ENCODE assay signal across 7 cellular contexts in the genomic region with DNA sequence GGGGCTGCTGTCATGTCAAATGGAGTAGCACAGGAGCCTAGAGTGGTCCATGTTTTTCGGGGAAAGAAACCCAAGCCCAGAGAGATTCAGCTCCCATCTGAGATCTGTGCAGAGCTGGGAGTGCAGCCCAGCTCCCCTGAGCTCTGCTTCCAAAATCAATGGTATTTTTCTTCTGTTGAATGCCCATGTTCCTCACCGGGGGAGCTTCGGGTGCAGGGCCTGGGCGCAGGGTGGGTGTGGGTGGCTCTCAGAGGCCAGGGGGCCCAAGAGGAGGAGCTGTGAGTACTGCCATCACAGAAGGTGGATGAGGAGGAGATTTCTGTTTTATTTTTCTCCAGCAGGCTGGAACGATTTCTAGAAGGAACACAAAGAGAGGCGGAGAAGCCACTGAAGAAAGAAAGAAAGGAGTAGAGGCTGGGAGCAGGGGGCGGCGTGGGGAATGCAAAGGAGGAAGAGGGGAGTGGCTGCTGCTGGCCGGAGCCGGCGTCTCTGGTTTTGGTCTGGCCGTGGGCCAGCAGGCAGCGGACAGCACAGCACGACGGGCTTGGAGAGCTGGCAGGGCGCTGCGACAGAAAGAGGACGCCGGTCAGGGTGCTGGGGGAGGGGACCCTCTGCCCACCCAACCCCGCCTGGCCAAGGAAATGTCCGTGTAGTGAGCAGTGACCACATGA.
DNase-seq lines count a peak whose midpoint lies in the region; ATAC-seq and TF ChIP-seq lines count a peak whose summit lies in the region.

No MANE protein-coding gene starts in this region.

- no peaks in the 10 kb centered on the region for H3K9me3 ChIP-seq in right lobe of liver
- no peaks in the 10 kb centered on the region for H3K9me3 ChIP-seq in tibial nerve
- H3K9me3 ChIP-seq in effector memory CD4-positive, alpha-beta T cell (ENCODE audit: control insufficient read depth, low read length), result no peaks in the 10 kb centered on the region

- H3K27ac ChIP-seq in right lobe of liver (no peak overlapping the region), tibial nerve (peak overlapping the region in 3 of 4 donors; percentile 35 to 64 (median 58))
- no peak overlapping the region for H3K27ac ChIP-seq in effector memory CD4-positive, alpha-beta T cell (ENCODE audit: insufficient read depth, low read length, poor library complexity, severe bottlenecking)

- H3K27me3 ChIP-seq in right lobe of liver, result no peaks in the 10 kb centered on the region
- H3K27me3 ChIP-seq in tibial nerve, result no peaks in the 10 kb centered on the region
- no peaks in the 10 kb centered on the region for H3K27me3 ChIP-seq in effector memory CD4-positive, alpha-beta T cell (replicated peaks; ENCODE audit: control insufficient read depth, insufficient read depth, low read length, poor library complexity, severe bottlenecking)

- no peaks in the 10 kb centered on the region for H3K36me3 ChIP-seq in right lobe of liver
- no peaks in the 10 kb centered on the region for H3K36me3 ChIP-seq in tibial nerve
- no peaks in the 10 kb centered on the region for H3K36me3 ChIP-seq in effector memory CD4-positive, alpha-beta T cell (ENCODE audit: control insufficient read depth, insufficient read depth, low read length)

- TF ChIP-seq EP300 in tibial nerve (IDR thresholded peaks at IDR 0.05), result no peak

- H3K4me3 ChIP-seq in cardiac fibroblast (replicated peaks in 1 of 2; ENCODE audit: low read depth in 2 of 2, low read length in 2 of 2) (peak overlapping the region; percentile 8 to 22), right lobe of liver (no peak overlapping the region), tibial nerve (peak overlapping the region in 3 of 4 donors; percentile 1 to 44 (median 26))
- H3K4me3 ChIP-seq in effector memory CD4-positive, alpha-beta T cell (ENCODE audit: insufficient read depth, low read depth, low read length, poor library complexity, severe bottlenecking), result no peak overlapping the region

- TF ChIP-seq CTCF in cardiac fibroblast (IDR thresholded peaks at IDR 0.05; ENCODE audit: low read depth, low read length) (no peak), right lobe of liver (IDR thresholded peaks at IDR 0.05) (no peak), tibial nerve (IDR thresholded peaks at IDR 0.05) (no peak)

- H3K4me1 ChIP-seq in right lobe of liver, result no peaks in the 10 kb centered on the region
- H3K4me1 ChIP-seq in tibial nerve, result peaks cover 0 to 20% (median 14%) of the 10 kb centered on the region in 4 donors
- no peaks in the 10 kb centered on the region for H3K4me1 ChIP-seq in effector memory CD4-positive, alpha-beta T cell (ENCODE audit: control insufficient read depth, insufficient read depth, low read length, poor library complexity, severe bottlenecking)

- no peak for TF ChIP-seq POLR2A in right lobe of liver (IDR thresholded peaks at IDR 0.05)
- no peak for TF ChIP-seq POLR2A in tibial nerve (IDR thresholded peaks at IDR 0.05)

- intact Hi-C loops in right lobe of liver (cut with DNase I), result no loop called here

- DNase-seq in LoVo (ENCODE audit: low spot score), result peak; percentile 76
- peak; percentile 53 to 76 for DNase-seq in cardiac fibroblast (ENCODE audit: low read depth in 2 of 2)
- peak; percentile 59 to 69 (median 69) for DNase-seq in right lobe of liver
- peak; percentile 29 to 40 for DNase-seq in tibial nerve (ENCODE audit: low spot score in 2 of 2)
- no peak for DNase-seq in effector memory CD4-positive, alpha-beta T cell
- DNase-seq in NCI-H774 (lab: John Stamatoyannopoulos, UW), result no peak
- DNase-seq in activated CD4-positive, CD25-positive, alpha-beta regulatory T cell treated with anti-CD3 and anti-CD28 coated beads, Interleukin-2, amount 50 U/mL, for 72 hours, result no peak

- 45% methylated on average over 14 of the region's 21 CpGs for WGBS in right lobe of liver (ENCODE audit: insufficient coverage, low coverage, low lambda C conversion rate, missing lambda C conversion rate)
- WGBS in tibial nerve, 2 donors, result 6 to 8% methylated on average over 21 of the region's 21 CpGs

- peak; percentile 67 to 74 (median 70) for ATAC-seq in right lobe of liver

Comparison
In these comparisons a context has a peak if more than half of its experiments do, and no peak if none do; other contexts are left out.
1. DNase-seq: peak in LoVo (single experiment), cardiac fibroblast (2 of 2), right lobe of liver (3 of 3) and tibial nerve (2 of 2); none in effector memory CD4-positive, alpha-beta T cell (0 of 3), NCI-H774 (single experiment) and activated CD4-positive, CD25-positive, alpha-beta regulatory T cell treated with anti-CD3 and anti-CD28 coated beads, Interleukin-2, amount 50 U/mL, for 72 hours (single experiment).
2. H3K4me3 ChIP-seq: peak in cardiac fibroblast (2 of 2) and tibial nerve (3 of 4); none in right lobe of liver (0 of 3) and effector memory CD4-positive, alpha-beta T cell (single experiment).
3. H3K27ac ChIP-seq: peak in tibial nerve (3 of 4); none in right lobe of liver (0 of 3) and effector memory CD4-positive, alpha-beta T cell (single experiment).